Comparison of ENCODE assay signal across 8 cellular contexts in the genomic region with DNA sequence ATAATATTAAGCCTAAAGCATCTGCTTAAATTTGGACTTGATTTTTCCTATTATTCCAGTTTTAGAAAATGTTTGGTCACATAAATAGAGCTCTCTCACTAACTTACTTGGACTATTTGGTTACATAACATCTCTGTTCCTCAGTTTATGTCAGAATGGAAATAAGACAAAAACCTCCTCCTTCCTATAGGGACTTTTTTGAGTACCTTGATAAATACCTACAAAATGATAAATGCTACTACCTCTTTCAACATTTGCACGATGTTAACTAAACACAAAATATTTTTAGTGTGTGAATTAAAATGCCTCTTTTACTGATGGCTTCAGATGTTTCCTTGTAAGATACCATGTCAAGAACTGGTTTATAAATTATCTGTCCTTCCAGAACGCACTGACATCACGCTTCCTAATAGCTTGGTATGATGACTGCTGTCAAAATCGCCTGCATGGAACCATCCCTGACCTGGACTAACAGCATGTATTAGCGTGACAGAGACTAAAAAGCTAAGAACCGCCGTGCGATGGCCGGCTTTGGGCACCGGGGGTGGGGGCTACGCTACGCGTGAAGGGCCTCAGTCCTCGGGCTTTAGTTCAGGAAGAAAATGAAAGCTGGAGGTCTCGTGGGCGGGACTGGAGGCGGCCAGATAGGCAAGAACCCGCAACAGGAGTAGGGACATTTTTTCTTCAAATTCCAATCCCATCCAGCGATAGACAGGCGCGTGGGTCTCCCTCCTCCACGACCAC.
DNase-seq lines count a peak whose midpoint lies in the region; ATAC-seq and TF ChIP-seq lines count a peak whose summit lies in the region.

No MANE protein-coding gene starts in this region.

- no peaks in the 10 kb centered on the region for H3F3A ChIP-seq in neural progenitor cell (ENCODE audit: low read depth)

- H3K27ac ChIP-seq in CD8-positive, alpha-beta memory T cell (ENCODE audit: low read depth, low read length): peak overlapping the region; percentile 59
- H3K27ac ChIP-seq in neural progenitor cell: no peak overlapping the region

- H3K36me3 Mint-ChIP-seq in CD8-positive, alpha-beta memory T cell: no peaks in the 10 kb centered on the region
- peaks cover 5% of the 10 kb centered on the region for H3K36me3 Mint-ChIP-seq in neural progenitor cell

- CTCF ChIA-PET in CD8-positive, alpha-beta memory T cell (lab: Charles Lee): interaction anchor here (2.1 kb wide), 1 partner anchor 14 kb away, joined by 6 read pairs; no protein-coding TSS in a partner anchor

- peaks cover 12% of the 10 kb centered on the region for H3K4me1 ChIP-seq in CD8-positive, alpha-beta memory T cell (ENCODE audit: insufficient read depth, low read length)
- H3K4me1 ChIP-seq in neural progenitor cell: peaks cover 15% of the 10 kb centered on the region

- TF ChIP-seq CTCF in HFF-Myc (IDR thresholded peaks at IDR 0.05; ENCODE audit: low read depth, low read length, missing control alignments) (no peak), neural progenitor cell (IDR thresholded peaks at IDR 0.05) (no peak)

- peak overlapping the region; percentile 65 for H3K4me3 ChIP-seq in CD8-positive, alpha-beta memory T cell (ENCODE audit: low read length)
- H3K4me3 ChIP-seq in HFF-Myc (replicated peaks; ENCODE audit: low read depth, low read length) (peak overlapping the region; percentile 67), neural progenitor cell (peak overlapping the region; percentile 67)

- H3K79me2 ChIP-seq in neural progenitor cell (ENCODE audit: low read depth): no peaks in the 10 kb centered on the region

- peak overlapping the region; percentile 71 to 92 (median 83) for H3K4me3 Mint-ChIP-seq in CD8-positive, alpha-beta memory T cell
- peak overlapping the region; percentile 91 for H3K4me3 Mint-ChIP-seq in neural progenitor cell

- H3K4me2 ChIP-seq in neural progenitor cell: peak overlapping the region; percentile 93

- peaks cover 8% of the 10 kb centered on the region for H4K20me1 ChIP-seq in neural progenitor cell (ENCODE audit: low read depth)

- POLR2A ChIA-PET in CD8-positive, alpha-beta memory T cell (lab: Charles Lee): no interaction called here

- no peak for ATAC-seq in HG03571 (IDR thresholded peaks at IDR 0.05; ENCODE audit: unreplicated experiment)

- no peaks in the 10 kb centered on the region for H3K36me3 ChIP-seq in CD8-positive, alpha-beta memory T cell (ENCODE audit: insufficient read depth, low read length)
- H3K36me3 ChIP-seq in neural progenitor cell: no peaks in the 10 kb centered on the region

- no peaks in the 10 kb centered on the region for H3K9me3 Mint-ChIP-seq in CD8-positive, alpha-beta memory T cell
- H3K9me3 Mint-ChIP-seq in neural progenitor cell: peaks cover 3% of the 10 kb centered on the region

- H3K27me3 ChIP-seq in CD8-positive, alpha-beta memory T cell (ENCODE audit: insufficient read depth, low read length, poor library complexity, severe bottlenecking): peaks cover 23% of the 10 kb centered on the region
- H3K27me3 ChIP-seq in neural progenitor cell: peaks cover 76% of the 10 kb centered on the region

- peak overlapping the region in 1 of 8 donors; percentile 52 for H3K27ac Mint-ChIP-seq in CD8-positive, alpha-beta memory T cell
- peak overlapping the region; percentile 57 for H3K27ac Mint-ChIP-seq in neural progenitor cell

- DNase-seq in CD8-positive, alpha-beta memory T cell: no peak
- DNase-seq in HFF-Myc (ENCODE audit: extremely low read depth, low read depth) (no peak), SW480 (ENCODE audit: low spot score) (peak; percentile 40), fibroblast of peridontal ligament (ENCODE audit: extremely low read depth) (peak; percentile 22), neural progenitor cell (ENCODE audit: low spot score) (peak; percentile 68), SIG-M5 treated with dmso at 0.1 percent for 504 hours (lab: John Stamatoyannopoulos, UW; ENCODE audit: unreplicated experiment) (no peak), mesenteric fat pad (ENCODE audit: low spot score) (no peak)

- H3K9ac ChIP-seq in neural progenitor cell: no peak overlapping the region

- no peaks in the 10 kb centered on the region for H3K9me3 ChIP-seq in CD8-positive, alpha-beta memory T cell (ENCODE audit: low read length)
- H3K9me3 ChIP-seq in neural progenitor cell (ENCODE audit: low read depth): no peaks in the 10 kb centered on the region

- H3K27me3 Mint-ChIP-seq in CD8-positive, alpha-beta memory T cell: peaks cover 32 to 66% of the 10 kb centered on the region in 2 donors
- peaks cover 12% of the 10 kb centered on the region for H3K27me3 Mint-ChIP-seq in neural progenitor cell (ENCODE audit: insufficient read depth, low read depth)

- H2AFZ ChIP-seq in neural progenitor cell (replicated peaks): peak overlapping the region; percentile 96

- peaks cover 8 to 17% (median 11%) of the 10 kb centered on the region in 3 donors for H3K4me1 Mint-ChIP-seq in CD8-positive, alpha-beta memory T cell
- H3K4me1 Mint-ChIP-seq in neural progenitor cell: peaks cover 37% of the 10 kb centered on the region

Comparison
In these comparisons a context has a peak if more than half of its experiments do, and no peak if none do; other contexts are left out.
1. DNase-seq: peak in SW480 (single experiment), fibroblast of peridontal ligament (single experiment) and neural progenitor cell (single experiment); none in CD8-positive, alpha-beta memory T cell (0 of 5), HFF-Myc (single experiment), SIG-M5 treated with dmso at 0.1 percent for 504 hours (single experiment) and mesenteric fat pad (single experiment).
2. Peak in every context shown above with its lines, with median percentiles within 50 percentile points of each other: H3K4me3 ChIP-seq.